9 cellular contexts compared by ENCODE assay signal in genomic region chr5:143399616-143400540, GRCh38. TPM values are rescaled to one million over a fixed set of nuclear protein-coding genes. Genes with fewer than 3 reads are reported as not detected.
A peak's percentile ranks its signal among the peaks of the same experiment; 100 is the strongest.
DNase-seq lines count a peak whose midpoint lies in the region; ATAC-seq and TF ChIP-seq lines count a peak whose summit lies in the region.
"Had no signal": no experiment of that assay in that cellular context is flagged by ENCODE, and none has a peak within 500 bp of the region (broad histone marks: within the 10 kb centered on the region; RNA-seq: fewer than 3 reads in every experiment).

No MANE protein-coding gene starts in this region.

- no peaks in the 10 kb centered on the region for H3K27me3 ChIP-seq in esophagus (ENCODE audit: control insufficient read depth in 1 of 2, insufficient read depth in 2 of 2, low read length in 2 of 2)
- H3K27me3 ChIP-seq in sigmoid colon, result no peaks in the 10 kb centered on the region

- H3K36me3 ChIP-seq in esophagus (ENCODE audit: control insufficient read depth in 2 of 2, insufficient read depth in 2 of 2, low read length in 1 of 2) (no peaks in the 10 kb centered on the region), sigmoid colon (no peaks in the 10 kb centered on the region)

- TF ChIP-seq POLR2A in sigmoid colon (IDR thresholded peaks at IDR 0.05), result no peak

- H3K9me3 ChIP-seq in esophagus (ENCODE audit: control insufficient read depth in 2 of 2, insufficient read depth in 1 of 2, low read depth in 1 of 2, low read length in 1 of 2) (no peaks in the 10 kb centered on the region), sigmoid colon (no peaks in the 10 kb centered on the region)

- H3K4me3 ChIP-seq in esophagus (ENCODE audit: low read depth in 1 of 2, low read length in 2 of 2) (peak overlapping the region; percentile 18 to 46), sigmoid colon (peak overlapping the region; percentile 2 to 89 (median 88))

- in situ Hi-C loops in G401 (cut with HindIII; ENCODE audit: low sequenced_read_pairs), result no loop called here

- H3K4me1 ChIP-seq in esophagus (ENCODE audit: control insufficient read depth in 2 of 2, insufficient read depth in 2 of 2, low read length in 1 of 2) (peaks cover 0 to 4% of the 10 kb centered on the region in 2 donors), sigmoid colon (peaks cover 0 to 73% (median 66%) of the 10 kb centered on the region in 4 donors)

- no peak for TF ChIP-seq EP300 in sigmoid colon (IDR thresholded peaks at IDR 0.05)

- peak; percentile 55 for DNase-seq in G401 (ENCODE audit: low spot score)
- DNase-seq in sigmoid colon, result no peak
- DNase-seq in mucosa of gallbladder (ENCODE audit: low spot score), result no peak
- DNase-seq: stimulated activated CD4-positive, alpha-beta T cell treated with anti-CD3 and anti-CD28 coated beads, Interleukin-12 subunit alpha, Interleukin-12 subunit beta, amount 100 ng/mL, for 4 hours had no signal

- no peak for TF ChIP-seq CTCF in sigmoid colon (IDR thresholded peaks at IDR 0.05)

- ATAC-seq in GM19351 (IDR thresholded peaks at IDR 0.05; ENCODE audit: unreplicated experiment), result no peak
- ATAC-seq in GM18861 (IDR thresholded peaks at IDR 0.05; ENCODE audit: unreplicated experiment), result no peak
- ATAC-seq in GM19023 (IDR thresholded peaks at IDR 0.05; ENCODE audit: unreplicated experiment), result no peak

- intact Hi-C loops in sigmoid colon (cut with DNase I), result loop anchor here (5.0 to 10.0 kb wide), 5 partner anchors 107 to 775 kb away; partner anchors contain the start of genes ARHGAP26, KCTD16 and YIPF5

- H3K27ac ChIP-seq in esophagus (ENCODE audit: low read depth in 2 of 2, low read length in 1 of 2) (peak overlapping the region in 1 of 2 donors; percentile 17), sigmoid colon (peak overlapping the region; percentile 8 to 99 (median 99))

- 47 to 58% methylated on average over 12 of the region's 12 CpGs for whole genome bisulfite sequencing in esophagus, 2 donors
- 73 to 81% methylated on average over 12 of the region's 12 CpGs for WGBS in sigmoid colon, 2 donors

TF ChIP-seq in PFSK-1, 5 proteins besides CTCF, POLR2A, EP300 and RAD21:
- peak; percentile 46; the same call in 1 of the 2 replicates for TF ChIP-seq SIN3A (IDR thresholded peaks at IDR 0.05; ENCODE audit: borderline replicate concordance, insufficient read depth, low read length)
- TF ChIP-seq TAF1 (IDR thresholded peaks at IDR 0.05; ENCODE audit: borderline replicate concordance, insufficient read depth, low read length), result no peak

RNA-seq across cellular contexts. Expression of gene NR3C1, which starts 3.6 kb away (rescaled TPM):
- total RNA-seq in G401 (2014; rRNA removed; shearing (Covaris generic)), result not detected in 2 replicates
- polyA plus RNA-seq in PFSK-1 (2012; ENCODE audit: insufficient read length, low read depth), result 20.4 TPM
- polyA plus RNA-seq in esophagus, result 10 to 100 TPM in 1 of 2 donors, 1 to 10 TPM in 1; 8.6 to 10.7 TPM
- total RNA-seq in sigmoid colon, result 10 to 100 TPM; 36.0 to 65.6 (median 49.9) TPM
- 10 to 100 TPM in 1 of 3 donors, 1 to 10 TPM in 2; 5.5 to 11.9 (median 9.6) TPM for polyA plus RNA-seq in sigmoid colon
- total RNA-seq in mucosa of gallbladder, result 57.8 TPM

Comparison
In these comparisons a context has a peak if more than half of its experiments do, and no peak if none do; other contexts are left out.
1. RNA of gene NR3C1, which starts 3.6 kb away (total RNA-seq): 57.8 TPM in mucosa of gallbladder (single experiment) and 36.0 to 65.6 TPM in sigmoid colon; not detected in G401; every median in the first group is over 10 times any median in the second.